Comparison of ENCODE assay signal across 8 cellular contexts in the genomic region with DNA sequence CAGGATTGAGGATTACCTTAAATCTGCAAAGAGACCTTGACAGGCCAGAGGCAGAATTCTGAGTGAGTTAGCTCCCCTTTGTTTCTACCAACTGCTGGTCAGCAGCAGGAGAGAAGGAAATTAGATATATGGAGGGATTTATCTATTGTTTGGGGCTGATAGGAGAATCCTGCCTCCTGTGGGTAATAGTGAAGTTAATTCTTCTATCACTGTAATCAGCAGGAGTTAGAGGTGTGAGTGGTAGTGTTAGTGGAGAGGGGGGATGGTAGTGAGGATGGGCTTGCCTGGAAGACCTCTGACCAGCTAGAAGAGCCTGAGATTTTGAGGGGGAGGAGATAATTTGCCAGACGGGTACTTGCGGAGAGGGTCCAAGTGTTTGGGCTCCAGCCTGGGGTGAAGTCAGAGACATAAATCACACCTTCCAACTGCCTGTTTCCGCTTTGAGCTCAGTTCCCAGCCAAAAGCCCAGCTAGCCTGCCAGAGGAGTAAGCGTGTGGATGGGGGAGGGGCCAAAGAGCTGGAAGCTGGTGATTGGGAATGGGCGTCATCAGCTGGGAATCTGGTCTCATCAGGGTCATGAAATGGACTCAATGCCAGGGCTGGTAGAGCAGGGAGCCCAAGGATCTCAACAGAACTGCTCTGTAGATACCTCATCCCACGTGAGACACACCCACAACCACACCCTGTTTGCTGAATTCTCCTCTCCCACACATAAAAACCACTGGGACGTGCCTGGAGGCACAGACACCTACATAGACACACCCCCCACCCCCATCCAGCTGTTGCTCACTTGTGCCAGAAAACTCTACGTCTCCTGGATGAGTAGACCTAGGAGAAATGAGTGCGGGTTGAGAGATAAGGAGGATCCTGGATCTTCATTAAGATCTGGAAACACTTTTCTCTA. TPM values are rescaled to one million over a fixed set of nuclear protein-coding genes. Genes with fewer than 3 reads are reported as not detected.
A peak's percentile ranks its signal among the peaks of the same experiment; 100 is the strongest.
DNase-seq lines count a peak whose midpoint lies in the region; ATAC-seq, FAIRE-seq and TF ChIP-seq lines count a peak whose summit lies in the region.

No MANE protein-coding gene starts in this region.

- no peaks in the 10 kb centered on the region for H3K9me2 ChIP-seq in GM23338 (ENCODE audit: insufficient read depth)

- 0 out of 4 replicates have a peak, but pooled peaks of 1 of the 2 experiments have one; percentile 16 for TF ChIP-seq CTCF in GM23338 (conservative IDR thresholded peaks at IDR 0.05; ENCODE audit: low read depth in 2 of 2)

- peak overlapping the region; percentile 7 for H3K4me3 Mint-ChIP-seq in GM23338
- no peak overlapping the region for H3K4me3 Mint-ChIP-seq in activated naive CD4-positive, alpha-beta T cell treated with anti-CD3 and anti-CD28 coated beads for 36 hours

- no peaks in the 10 kb centered on the region for H3K36me3 ChIP-seq in GM23338 (ENCODE audit: insufficient read depth)
- H3K36me3 ChIP-seq in SK-N-MC (ENCODE audit: insufficient read depth, low read length): no peaks in the 10 kb centered on the region

- no peak for FAIRE-seq in frontal cortex (lab: Jason Lieb, UNC)

- CTCF ChIA-PET in activated naive CD4-positive, alpha-beta T cell treated with anti-CD3 and anti-CD28 coated beads for 36 hours (lab: Charles Lee): interaction anchor here (0.6 to 5.6 kb wide), 5 partner anchors 12 to 34 kb away, joined by 3 to 60 read pairs (median 4); no protein-coding TSS in a partner anchor

- intact Hi-C loops in Right ventricle myocardium inferior (cut with DNase I): loop anchor here (2.0 kb wide), 1 partner anchor 13 kb away; a partner anchor contains a TSS
- intact Hi-C loops in activated naive CD4-positive, alpha-beta T cell treated with anti-CD3 and anti-CD28 coated beads for 36 hours (cut with micrococcal nuclease): no loop called here

- no peak overlapping the region for H3K27ac Mint-ChIP-seq in GM23338
- H3K27ac Mint-ChIP-seq in activated naive CD4-positive, alpha-beta T cell treated with anti-CD3 and anti-CD28 coated beads for 36 hours: no peak overlapping the region

- H3K4me2 ChIP-seq in GM23338: peak overlapping the region; percentile 15

- H3K27ac ChIP-seq in GM23338 (ENCODE audit: low read depth) (no peak overlapping the region), SK-N-MC (no peak overlapping the region; the same call in 1 of the 2 replicates)

- no peaks in the 10 kb centered on the region for H4K20me1 ChIP-seq in GM23338 (replicated peaks; ENCODE audit: insufficient read depth)

- peak; percentile 55 for ATAC-seq in GM23338
- peak; percentile 68 for ATAC-seq in Right ventricle myocardium inferior
- ATAC-seq in GM18520 (IDR thresholded peaks at IDR 0.05; ENCODE audit: unreplicated experiment): no peak

- peak overlapping the region; percentile 11; the same call in 1 of the 2 replicates for H2AFZ ChIP-seq in GM23338

- H3K4me3 ChIP-seq in GM23338 (peak overlapping the region; percentile 6; the same call in 1 of the 2 replicates), SK-N-MC (no peak overlapping the region)

- DNase-seq in GM23338 (ENCODE audit: low spot score): peak; percentile 83
- DNase-seq in SK-N-MC (ENCODE audit: low read depth, low spot score): no peak
- DNase-seq in Right ventricle myocardium inferior (ENCODE audit: missing footprints): no peak
- DNase-seq in renal cortical epithelial cell (ENCODE audit: low read depth): peak; percentile 71
- no peak for DNase-seq in frontal cortex (ENCODE audit: low spot score in 2 of 2)
- DNase-seq in effector CD4-positive, alpha-beta T cell: no peak
- DNase-seq in activated naive CD4-positive, alpha-beta T cell treated with anti-CD3 and anti-CD28 coated beads for 36 hours: no peak

- no peaks in the 10 kb centered on the region; the same call in 1 of the 2 replicates for H3F3A ChIP-seq in GM23338 (replicated peaks; ENCODE audit: low read depth)

- H3K4me1 Mint-ChIP-seq in GM23338: peaks cover 44% of the 10 kb centered on the region
- peaks cover 25% of the 10 kb centered on the region for H3K4me1 Mint-ChIP-seq in activated naive CD4-positive, alpha-beta T cell treated with anti-CD3 and anti-CD28 coated beads for 36 hours (ENCODE audit: low read depth)

- H3K9ac ChIP-seq in SK-N-MC (ENCODE audit: insufficient read length): peak overlapping the region; percentile 7

- peaks cover 33% of the 10 kb centered on the region for H3K4me1 ChIP-seq in GM23338 (ENCODE audit: insufficient read depth)

- H3K27me3 Mint-ChIP-seq in GM23338 (ENCODE audit: insufficient read depth, low read depth, poor library complexity): peaks cover 25% of the 10 kb centered on the region
- H3K27me3 Mint-ChIP-seq in activated naive CD4-positive, alpha-beta T cell treated with anti-CD3 and anti-CD28 coated beads for 36 hours (ENCODE audit: low read depth): no peaks in the 10 kb centered on the region

- no peaks in the 10 kb centered on the region for H3K9me3 ChIP-seq in SK-N-MC (ENCODE audit: low read depth, low read length)

- H3K79me2 ChIP-seq in GM23338 (replicated peaks; ENCODE audit: insufficient read depth): no peaks in the 10 kb centered on the region

- H3K27me3 ChIP-seq in GM23338 (ENCODE audit: insufficient read depth): peaks cover 18% of the 10 kb centered on the region; the same call in 1 of the 2 replicates

- H3K36me3 Mint-ChIP-seq in GM23338 (ENCODE audit: low read depth): no peaks in the 10 kb centered on the region
- H3K36me3 Mint-ChIP-seq in activated naive CD4-positive, alpha-beta T cell treated with anti-CD3 and anti-CD28 coated beads for 36 hours (ENCODE audit: low read depth): no peaks in the 10 kb centered on the region

- H3K9me3 Mint-ChIP-seq in GM23338: no peaks in the 10 kb centered on the region
- no peaks in the 10 kb centered on the region for H3K9me3 Mint-ChIP-seq in activated naive CD4-positive, alpha-beta T cell treated with anti-CD3 and anti-CD28 coated beads for 36 hours

TF ChIP-seq in GM23338, 12 proteins besides CTCF, POLR2A, EP300 and RAD21:
- TF ChIP-seq NANOG (IDR thresholded peaks at IDR 0.05; ENCODE audit: borderline replicate concordance): no peak
- TF ChIP-seq EZH2phosphoT487 (IDR thresholded peaks at IDR 0.05; ENCODE audit: unreplicated experiment): no peak
- TF ChIP-seq CREB1 (CRISPR knock-in tag; IDR thresholded peaks at IDR 0.05; ENCODE audit: low read depth): no peak
- TF ChIP-seq, protein P1, sequence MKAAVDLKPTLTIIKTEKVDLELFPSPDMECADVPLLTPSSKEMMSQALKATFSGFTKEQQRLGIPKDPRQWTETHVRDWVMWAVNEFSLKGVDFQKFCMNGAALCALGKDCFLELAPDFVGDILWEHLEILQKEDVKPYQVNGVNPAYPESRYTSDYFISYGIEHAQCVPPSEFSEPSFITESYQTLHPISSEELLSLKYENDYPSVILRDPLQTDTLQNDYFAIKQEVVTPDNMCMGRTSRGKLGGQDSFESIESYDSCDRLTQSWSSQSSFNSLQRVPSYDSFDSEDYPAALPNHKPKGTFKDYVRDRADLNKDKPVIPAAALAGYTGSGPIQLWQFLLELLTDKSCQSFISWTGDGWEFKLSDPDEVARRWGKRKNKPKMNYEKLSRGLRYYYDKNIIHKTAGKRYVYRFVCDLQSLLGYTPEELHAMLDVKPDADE (IDR thresholded peaks at IDR 0.05): no peak
- TF ChIP-seq, protein P2, sequence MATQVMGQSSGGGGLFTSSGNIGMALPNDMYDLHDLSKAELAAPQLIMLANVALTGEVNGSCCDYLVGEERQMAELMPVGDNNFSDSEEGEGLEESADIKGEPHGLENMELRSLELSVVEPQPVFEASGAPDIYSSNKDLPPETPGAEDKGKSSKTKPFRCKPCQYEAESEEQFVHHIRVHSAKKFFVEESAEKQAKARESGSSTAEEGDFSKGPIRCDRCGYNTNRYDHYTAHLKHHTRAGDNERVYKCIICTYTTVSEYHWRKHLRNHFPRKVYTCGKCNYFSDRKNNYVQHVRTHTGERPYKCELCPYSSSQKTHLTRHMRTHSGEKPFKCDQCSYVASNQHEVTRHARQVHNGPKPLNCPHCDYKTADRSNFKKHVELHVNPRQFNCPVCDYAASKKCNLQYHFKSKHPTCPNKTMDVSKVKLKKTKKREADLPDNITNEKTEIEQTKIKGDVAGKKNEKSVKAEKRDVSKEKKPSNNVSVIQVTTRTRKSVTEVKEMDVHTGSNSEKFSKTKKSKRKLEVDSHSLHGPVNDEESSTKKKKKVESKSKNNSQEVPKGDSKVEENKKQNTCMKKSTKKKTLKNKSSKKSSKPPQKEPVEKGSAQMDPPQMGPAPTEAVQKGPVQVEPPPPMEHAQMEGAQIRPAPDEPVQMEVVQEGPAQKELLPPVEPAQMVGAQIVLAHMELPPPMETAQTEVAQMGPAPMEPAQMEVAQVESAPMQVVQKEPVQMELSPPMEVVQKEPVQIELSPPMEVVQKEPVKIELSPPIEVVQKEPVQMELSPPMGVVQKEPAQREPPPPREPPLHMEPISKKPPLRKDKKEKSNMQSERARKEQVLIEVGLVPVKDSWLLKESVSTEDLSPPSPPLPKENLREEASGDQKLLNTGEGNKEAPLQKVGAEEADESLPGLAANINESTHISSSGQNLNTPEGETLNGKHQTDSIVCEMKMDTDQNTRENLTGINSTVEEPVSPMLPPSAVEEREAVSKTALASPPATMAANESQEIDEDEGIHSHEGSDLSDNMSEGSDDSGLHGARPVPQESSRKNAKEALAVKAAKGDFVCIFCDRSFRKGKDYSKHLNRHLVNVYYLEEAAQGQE (IDR thresholded peaks at IDR 0.05; ENCODE audit: unreplicated experiment): no peak
- TF ChIP-seq ZNF331 (CRISPR knock-in tag; IDR thresholded peaks at IDR 0.05; ENCODE audit: low read depth): no peak

RNA-seq across cellular contexts. Expression of a gene that starts 13.1 kb away (rescaled TPM):
- total RNA-seq in GM23338 (2014; rRNA removed; shearing (Covaris generic)): 23.7 and 24.2 TPM in 2 replicates
- 5.9 and 7.3 TPM in 2 replicates for polyA plus RNA-seq in GM23338 (2016; fragmentation: Nextera tagmentation; extraction: Ambion mirVana)
- 53.5 TPM for total RNA-seq in Right ventricle myocardium inferior
- total RNA-seq in renal cortical epithelial cell: 112 and 143 TPM in 2 replicates
- 3.7 TPM for total RNA-seq in frontal cortex
- 10 to 100 TPM; 17.9 to 18.4 TPM for total RNA-seq in activated naive CD4-positive, alpha-beta T cell treated with anti-CD3 and anti-CD28 coated beads for 36 hours

RNA-seq across cellular contexts. Expression of a gene that starts 41.2 kb away (rescaled TPM):
- not detected in 2 replicates for total RNA-seq in GM23338 (2014; rRNA removed; shearing (Covaris generic))
- 1.3 and 2.3 TPM in 2 replicates for polyA plus RNA-seq in GM23338 (2016; fragmentation: Nextera tagmentation; extraction: Ambion mirVana)
- total RNA-seq in Right ventricle myocardium inferior (0.38 TPM), renal cortical epithelial cell (0.52 and 9.0 TPM in 2 replicates), frontal cortex (not detected)
- total RNA-seq in activated naive CD4-positive, alpha-beta T cell treated with anti-CD3 and anti-CD28 coated beads for 36 hours: 1 to 10 TPM; 8.1 to 8.6 TPM

RNA-seq across cellular contexts. Expression of a gene that starts 47.6 kb away (rescaled TPM):
- 10.9 and 22.3 TPM in 2 replicates for total RNA-seq in GM23338 (2014; rRNA removed; shearing (Covaris generic))
- 19.6 and 21.7 TPM in 2 replicates for polyA plus RNA-seq in GM23338 (2016; fragmentation: Nextera tagmentation; extraction: Ambion mirVana)
- total RNA-seq in Right ventricle myocardium inferior (11.6 TPM), renal cortical epithelial cell (3.0 and 10.2 TPM in 2 replicates), frontal cortex (1.2 TPM)
- 1 to 10 TPM in 1 of 2 experiments, under 1 TPM in 1; 0.93 to 1.1 TPM for total RNA-seq in activated naive CD4-positive, alpha-beta T cell treated with anti-CD3 and anti-CD28 coated beads for 36 hours

Comparison
In these comparisons a context has a peak if more than half of its experiments do, and no peak if none do; other contexts are left out.
1. DNase-seq: peak in GM23338 (single experiment) and renal cortical epithelial cell (single experiment); none in SK-N-MC (single experiment), Right ventricle myocardium inferior (single experiment), frontal cortex (0 of 2), effector CD4-positive, alpha-beta T cell (single experiment) and activated naive CD4-positive, alpha-beta T cell treated with anti-CD3 and anti-CD28 coated beads for 36 hours (single experiment).